ENCODE assay signal across 8 cellular contexts in genomic region chr6:3229566-3230274, GRCh38. TPM values are rescaled to one million over a fixed set of nuclear protein-coding genes. Genes with fewer than 3 reads are reported as not detected.
DNase-seq lines count a peak whose midpoint lies in the region; ATAC-seq, FAIRE-seq and TF ChIP-seq lines count a peak whose summit lies in the region.

No MANE protein-coding gene starts in this region.

- no peaks in the 10 kb centered on the region for H3K9me3 Mint-ChIP-seq in stimulated activated naive CD8-positive, alpha-beta T cell treated with anti-CD3 and anti-CD28 coated beads, Interleukin-15, Interleukin-2, amounts not matched to agents 100 ng/mL and 50 ng/mL, for 24 hours

- WGBS in A549 (ENCODE audit: missing lambda C conversion rate) = 76% methylated on average over 25 of the region's 31 CpGs
- 4% methylated on average over 30 of the region's 31 CpGs for WGBS in hepatocyte (ENCODE audit: low lambda C conversion rate, missing lambda C conversion rate)

- H3K9me2 ChIP-seq in hepatocyte (replicated peaks; ENCODE audit: insufficient read depth) = no peaks in the 10 kb centered on the region

- no peak for TF ChIP-seq RAD21 in A549 (conservative IDR thresholded peaks at IDR 0.05 in 1 of 2, IDR thresholded peaks at IDR 0.05 in 1 of 2)

- no peak overlapping the region for H3K9ac ChIP-seq in SK-N-MC (ENCODE audit: insufficient read length)

- CTCF ChIA-PET in A549 (lab: Yijun Ruan, JAX) = interaction anchor here (0.6 to 1.3 kb wide), 2 partner anchors 15 to 1123 kb away, joined by 3 read pairs; no protein-coding TSS in a partner anchor

- TF ChIP-seq POLR2A in A549 (IDR thresholded peaks at IDR 0.05; ENCODE audit: low read length) = no peak

- no peak overlapping the region for H3K27ac ChIP-seq in A549
- no peak overlapping the region for H3K27ac ChIP-seq in SK-N-MC
- no peak overlapping the region for H3K27ac ChIP-seq in hepatocyte

- H3K27ac Mint-ChIP-seq in stimulated activated naive CD8-positive, alpha-beta T cell treated with anti-CD3 and anti-CD28 coated beads, Interleukin-15, Interleukin-2, amounts not matched to agents 100 ng/mL and 50 ng/mL, for 24 hours = no peak overlapping the region

- H3K4me2 ChIP-seq in A549 = 0 out of 3 replicates have a peak overlapping the region, but pooled peaks have one; percentile 0
- H3K4me2 ChIP-seq in hepatocyte = peak overlapping the region; percentile 81

- no peak for TF ChIP-seq CTCF in A549 (IDR thresholded peaks at IDR 0.05)
- no peak for TF ChIP-seq CTCF in hepatocyte (IDR thresholded peaks at IDR 0.05; ENCODE audit: poor library complexity)

- H3K4me3 ChIP-seq in A549 = no peak overlapping the region
- H3K4me3 ChIP-seq in H7 (ENCODE audit: insufficient read depth, low read depth, low read length) = peak overlapping the region; percentile 56
- peak overlapping the region; percentile 90 for H3K4me3 ChIP-seq in SK-N-MC
- H3K4me3 ChIP-seq in hepatocyte = no peak overlapping the region

- H4K20me1 ChIP-seq in hepatocyte (ENCODE audit: insufficient read depth, poor library complexity, severe bottlenecking) = peaks cover 3% of the 10 kb centered on the region

- peaks cover 3% of the 10 kb centered on the region for H3K36me3 ChIP-seq in H7 (replicated peaks; ENCODE audit: control insufficient read depth, insufficient read depth, low read length)
- peaks cover 3% of the 10 kb centered on the region; the same call in 1 of the 2 replicates for H3K36me3 ChIP-seq in SK-N-MC (ENCODE audit: insufficient read depth, low read length)
- no peaks in the 10 kb centered on the region for H3K36me3 ChIP-seq in hepatocyte (replicated peaks; ENCODE audit: insufficient read depth, low read depth)

- DNase-seq in A549 (ENCODE audit: low read depth in 1 of 2, low spot score in 1 of 2) (no peak), H7 (peak; percentile 71), SK-N-MC (ENCODE audit: low read depth, low spot score) (no peak), hepatocyte (ENCODE audit: low spot score) (peak; percentile 54), iPS-NIHi11 (ENCODE audit: low spot score) (no peak)
- DNase-seq in NK-92 treated with Interleukin-12 subunit alpha and Interleukin-12 subunit beta, amount 100 ng/mL, for 24 hours (lab: John Stamatoyannopoulos, UW) = no peak

- TF ChIP-seq EP300 in A549 (IDR thresholded peaks at IDR 0.05) = no peak

- peaks cover 11% of the 10 kb centered on the region; the same call in 2 of the 3 replicates for H3K4me1 ChIP-seq in A549
- H3K4me1 ChIP-seq in hepatocyte (ENCODE audit: insufficient read depth) = peaks cover 14% of the 10 kb centered on the region

- H3K9me3 ChIP-seq in A549 = no peaks in the 10 kb centered on the region
- no peaks in the 10 kb centered on the region for H3K9me3 ChIP-seq in SK-N-MC (ENCODE audit: low read depth, low read length)
- H3K9me3 ChIP-seq in hepatocyte (ENCODE audit: low read depth) = no peaks in the 10 kb centered on the region

- peaks cover 85% of the 10 kb centered on the region for H3K27me3 Mint-ChIP-seq in stimulated activated naive CD8-positive, alpha-beta T cell treated with anti-CD3 and anti-CD28 coated beads, Interleukin-15, Interleukin-2, amounts not matched to agents 100 ng/mL and 50 ng/mL, for 24 hours

- H3K79me2 ChIP-seq in hepatocyte = peaks cover 7% of the 10 kb centered on the region

- POLR2A ChIA-PET in A549 (lab: Yijun Ruan, JAX) = no interaction called here

- H2AFZ ChIP-seq in hepatocyte = peak overlapping the region; percentile 49

- peak overlapping the region; percentile 47 for H3K4me3 Mint-ChIP-seq in stimulated activated naive CD8-positive, alpha-beta T cell treated with anti-CD3 and anti-CD28 coated beads, Interleukin-15, Interleukin-2, amounts not matched to agents 100 ng/mL and 50 ng/mL, for 24 hours

- H3K36me3 Mint-ChIP-seq in stimulated activated naive CD8-positive, alpha-beta T cell treated with anti-CD3 and anti-CD28 coated beads, Interleukin-15, Interleukin-2, amounts not matched to agents 100 ng/mL and 50 ng/mL, for 24 hours (ENCODE audit: low read depth) = no peaks in the 10 kb centered on the region

- FAIRE-seq in A549 (lab: Jason Lieb, UNC) = no peak

- H3K27me3 ChIP-seq in H7 (ENCODE audit: control insufficient read depth, insufficient read depth, low read length) = peaks cover 22% of the 10 kb centered on the region
- peaks cover 59% of the 10 kb centered on the region for H3K27me3 ChIP-seq in hepatocyte

- ATAC-seq in A549 (no peak), HG03139 (IDR thresholded peaks at IDR 0.05; ENCODE audit: unreplicated experiment) (no peak)

- H3K4me1 Mint-ChIP-seq in stimulated activated naive CD8-positive, alpha-beta T cell treated with anti-CD3 and anti-CD28 coated beads, Interleukin-15, Interleukin-2, amounts not matched to agents 100 ng/mL and 50 ng/mL, for 24 hours (ENCODE audit: low read depth) = peaks cover 50% of the 10 kb centered on the region

TF ChIP-seq in A549, 52 proteins besides CTCF, POLR2A, EP300 and RAD21:
- TF ChIP-seq NR3C1 (IDR thresholded peaks at IDR 0.05) = no peak
- no peak for TF ChIP-seq HES2 (IDR thresholded peaks at IDR 0.05)
- no peak for TF ChIP-seq POLR2AphosphoS2 (conservative IDR thresholded peaks at IDR 0.05; ENCODE audit: low read length)
- no peak for TF ChIP-seq PBX3 (IDR thresholded peaks at IDR 0.05)
- TF ChIP-seq MAFK (IDR thresholded peaks at IDR 0.05; ENCODE audit: partially characterized antibody) = no peak
- TF ChIP-seq GATA3 (IDR thresholded peaks at IDR 0.05; ENCODE audit: borderline replicate concordance) = no peak
- TF ChIP-seq RFX5 (IDR thresholded peaks at IDR 0.05) = no peak
- TF ChIP-seq ZNF302 (CRISPR knock-in tag; IDR thresholded peaks at IDR 0.05) = no peak

RNA-seq across cellular contexts. Expression of gene TUBB2B, which starts 2.3 kb away (rescaled TPM):
- polyA plus RNA-seq in A549 (2011; rRNA removed) = 9.0 and 10.8 TPM in 2 replicates
- 28.9 and 33.7 TPM in 2 replicates for polyA plus RNA-seq in A549 (2012; cell fraction: cytosol; rRNA removed)
- polyA plus RNA-seq in A549 (2012; cell fraction: nucleus; rRNA removed) = 29.8 and 39.4 TPM in 2 replicates
- polyA plus RNA-seq in A549 (2017; fragmentation: RNase III; extraction: RNeasy Plus Mini Kit Qiagen cat#74134 plus additional on column Dnase treatment) = 15.7 to 19.0 TPM (median 18.0 TPM) in 3 replicates
- polyA minus RNA-seq in A549 (2011; rRNA and poly(A)+ RNA removed) = 11.9 and 13.0 TPM in 2 replicates
- total RNA-seq in H7 (2014; rRNA removed; shearing (Covaris generic)) = 1,817 and 1,848 TPM in 2 replicates
- 72.0 and 72.2 TPM in 2 replicates for total RNA-seq in hepatocyte
- polyA plus RNA-seq in hepatocyte = 31.2 and 36.4 TPM in 2 replicates

RNA-seq across cellular contexts. Expression of gene PSMG4, which starts 29.0 kb away (rescaled TPM):
- polyA plus RNA-seq in A549 (2011; rRNA removed) (12.9 and 15.0 TPM in 2 replicates), A549 (2017; fragmentation: RNase III; extraction: RNeasy Plus Mini Kit Qiagen cat#74134 plus additional on column Dnase treatment) (21.9 to 24.0 TPM (median 23.1 TPM) in 3 replicates), hepatocyte (26.4 and 28.1 TPM in 2 replicates)
- 66.9 and 80.0 TPM in 2 replicates for polyA plus RNA-seq in A549 (2012; cell fraction: cytosol; rRNA removed)
- polyA plus RNA-seq in A549 (2012; cell fraction: nucleus; rRNA removed) = 36.7 and 50.6 TPM in 2 replicates
- 9.2 and 9.9 TPM in 2 replicates for polyA minus RNA-seq in A549 (2011; rRNA and poly(A)+ RNA removed)
- 20.9 and 37.9 TPM in 2 replicates for total RNA-seq in H7 (2014; rRNA removed; shearing (Covaris generic))
- total RNA-seq in hepatocyte = 8.1 and 15.5 TPM in 2 replicates

Comparison
In these comparisons a context has a peak if more than half of its experiments do, and no peak if none do; other contexts are left out.
1. DNase-seq: peak in H7 (single experiment) and hepatocyte (single experiment); none in A549 (0 of 2), SK-N-MC (single experiment), iPS-NIHi11 (single experiment) and NK-92 treated with Interleukin-12 subunit alpha and Interleukin-12 subunit beta, amount 100 ng/mL, for 24 hours (single experiment).
2. H3K4me3 ChIP-seq: peak in H7 (single experiment) and SK-N-MC (single experiment); none in A549 (single experiment) and hepatocyte (single experiment).
3. RNA of gene TUBB2B, which starts 2.3 kb away (total RNA-seq): 1,817 to 1,848 TPM in H7; 72.0 to 72.2 TPM in hepatocyte; every median in the first group is over 10 times any median in the second.